Comparison of ENCODE assay signal across 8 cellular contexts in the genomic region with DNA sequence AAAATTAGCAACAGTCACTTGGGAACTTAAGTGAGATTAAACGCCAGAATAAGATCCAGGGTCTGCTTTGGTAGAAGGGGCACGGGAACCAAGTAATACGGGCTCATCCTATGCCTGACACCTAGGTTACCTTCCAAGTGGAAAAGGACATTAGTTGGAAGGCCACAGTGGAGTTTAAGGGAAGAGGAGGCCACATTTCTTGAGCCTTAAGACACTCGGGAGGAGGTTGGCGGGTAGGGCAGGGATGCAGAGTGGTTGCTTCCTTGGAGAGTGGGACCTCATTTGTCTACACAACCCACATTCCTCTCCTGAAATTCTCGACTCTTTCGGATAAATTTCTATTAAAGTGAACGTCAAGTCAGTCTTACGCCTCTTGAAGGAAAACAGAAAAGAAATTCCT. TPM values are rescaled to one million over a fixed set of nuclear protein-coding genes. Genes with fewer than 3 reads are reported as not detected.
DNase-seq lines count a peak whose midpoint lies in the region; ATAC-seq, FAIRE-seq and TF ChIP-seq lines count a peak whose summit lies in the region.

No MANE protein-coding gene starts in this region.

- H3K4me3 Mint-ChIP-seq in Caco-2 (ENCODE audit: unreplicated experiment): peak overlapping the region; percentile 76
- peak overlapping the region; percentile 74 for H3K4me3 Mint-ChIP-seq in activated CD4-positive, alpha-beta memory T cell treated with anti-CD3 and anti-CD28 coated beads, Interleukin-2, amount 10 ng/mL, durations not matched to agents 7 days and 5 days

- DNase-seq in Caco-2 (no peak), hippocampal formation (lab: John Stamatoyannopoulos, UW) (no peak), GM12892 (ENCODE audit: insufficient read length) (no peak), NCI-H187 (lab: John Stamatoyannopoulos, UW) (no peak)
- no peak for DNase-seq in activated CD4-positive, alpha-beta memory T cell treated with anti-CD3 and anti-CD28 coated beads, Interleukin-2, amount 10 ng/mL, durations not matched to agents 7 days and 5 days

- TF ChIP-seq EP300 in gastroesophageal sphincter (IDR thresholded peaks at IDR 0.05): no peak

- no peaks in the 10 kb centered on the region for H3K27me3 Mint-ChIP-seq in Caco-2 (ENCODE audit: insufficient read depth, unreplicated experiment)
- peaks cover 24% of the 10 kb centered on the region for H3K27me3 Mint-ChIP-seq in activated CD4-positive, alpha-beta memory T cell treated with anti-CD3 and anti-CD28 coated beads, Interleukin-2, amount 10 ng/mL, durations not matched to agents 7 days and 5 days

- TF ChIP-seq POLR2A in gastroesophageal sphincter (IDR thresholded peaks at IDR 0.05) (no peak), GM12892 (IDR thresholded peaks at IDR 0.05; ENCODE audit: low read depth, low read length) (no peak)

- H3K27ac Mint-ChIP-seq in Caco-2 (ENCODE audit: unreplicated experiment): peak overlapping the region; percentile 90
- no peak overlapping the region for H3K27ac Mint-ChIP-seq in activated CD4-positive, alpha-beta memory T cell treated with anti-CD3 and anti-CD28 coated beads, Interleukin-2, amount 10 ng/mL, durations not matched to agents 7 days and 5 days

- no peaks in the 10 kb centered on the region for H3K4me1 ChIP-seq in Caco-2
- peaks cover 0 to 12% (median 0%) of the 10 kb centered on the region in 3 donors for H3K4me1 ChIP-seq in gastroesophageal sphincter
- H3K4me1 ChIP-seq in rectal smooth muscle tissue (ENCODE audit: control insufficient read depth, insufficient read depth, low read length): peaks cover 3% of the 10 kb centered on the region

- H3K27ac ChIP-seq in gastroesophageal sphincter (peak overlapping the region in 3 of 4 donors; percentile 34 to 42 (median 40)), rectal smooth muscle tissue (ENCODE audit: low read depth, low read length) (no peak overlapping the region)

- peaks cover 14% of the 10 kb centered on the region for H3K9me3 Mint-ChIP-seq in Caco-2 (ENCODE audit: unreplicated experiment)
- H3K9me3 Mint-ChIP-seq in activated CD4-positive, alpha-beta memory T cell treated with anti-CD3 and anti-CD28 coated beads, Interleukin-2, amount 10 ng/mL, durations not matched to agents 7 days and 5 days: peaks cover 9% of the 10 kb centered on the region

- ATAC-seq in gastroesophageal sphincter (no peak), GM21528 (IDR thresholded peaks at IDR 0.05; ENCODE audit: low FRiP score, unreplicated experiment) (no peak)

- peaks cover 3% of the 10 kb centered on the region; the same call in 1 of the 2 replicates for H3K9me3 ChIP-seq in Caco-2
- peaks cover 0 to 8% (median 0%) of the 10 kb centered on the region in 3 donors for H3K9me3 ChIP-seq in gastroesophageal sphincter

- CTCF ChIA-PET in Caco-2 (lab: Charles Lee): no interaction called here
- CTCF ChIA-PET in activated CD4-positive, alpha-beta memory T cell treated with anti-CD3 and anti-CD28 coated beads, Interleukin-2, amount 10 ng/mL, durations not matched to agents 7 days and 5 days (lab: Charles Lee): interaction anchor here (0.9 to 1.9 kb wide), 5 partner anchors 11 to 410 kb away, joined by 3 to 7 read pairs (median 3); no protein-coding TSS in a partner anchor

- TF ChIP-seq CTCF in Caco-2 (IDR thresholded peaks at IDR 0.05; ENCODE audit: insufficient read depth in 1 of 2, low read depth in 1 of 2, low read length in 1 of 2, severe bottlenecking in 1 of 2, unreplicated experiment in 1 of 2) (no peak), gastroesophageal sphincter (IDR thresholded peaks at IDR 0.05) (no peak)

- peaks cover 7% of the 10 kb centered on the region for H3K4me1 Mint-ChIP-seq in Caco-2 (ENCODE audit: low read depth, unreplicated experiment)
- peaks cover 29% of the 10 kb centered on the region for H3K4me1 Mint-ChIP-seq in activated CD4-positive, alpha-beta memory T cell treated with anti-CD3 and anti-CD28 coated beads, Interleukin-2, amount 10 ng/mL, durations not matched to agents 7 days and 5 days

- WGBS in gastroesophageal sphincter (ENCODE audit: low coverage in 1 of 2), 2 donors: 42 to 43% methylated on average over 5 to 7 of the region's 9 CpGs

- FAIRE-seq in GM12892 (lab: Jason Lieb, UNC): no peak

- H3K36me3 ChIP-seq in Caco-2 (ENCODE audit: control insufficient read depth, insufficient read depth, low read length) (no peaks in the 10 kb centered on the region), gastroesophageal sphincter (no peaks in the 10 kb centered on the region), rectal smooth muscle tissue (ENCODE audit: control insufficient read depth, insufficient read depth, low read length) (no peaks in the 10 kb centered on the region)

- H3K36me3 Mint-ChIP-seq in Caco-2 (ENCODE audit: insufficient read depth, unreplicated experiment): peaks cover 6% of the 10 kb centered on the region
- H3K36me3 Mint-ChIP-seq in activated CD4-positive, alpha-beta memory T cell treated with anti-CD3 and anti-CD28 coated beads, Interleukin-2, amount 10 ng/mL, durations not matched to agents 7 days and 5 days (ENCODE audit: low read depth): no peaks in the 10 kb centered on the region

- intact Hi-C loops in Caco-2 (cut with micrococcal nuclease; ENCODE audit: unreplicated experiment): loop anchor here (1.0 to 5.0 kb wide), 2 partner anchors 12 to 97 kb away; no protein-coding TSS in a partner anchor

- H3K27me3 ChIP-seq in Caco-2 (replicated peaks; ENCODE audit: control insufficient read depth, insufficient read depth, low read length) (no peaks in the 10 kb centered on the region), gastroesophageal sphincter (no peaks in the 10 kb centered on the region), rectal smooth muscle tissue (ENCODE audit: control insufficient read depth, insufficient read depth, low read length) (no peaks in the 10 kb centered on the region)

- no TSS peak for BruUV-seq in Caco-2 (replicated peaks; lab: Mats Ljungman, UMichigan)

- POLR2A ChIA-PET in Caco-2 (lab: Charles Lee): no interaction called here
- POLR2A ChIA-PET in activated CD4-positive, alpha-beta memory T cell treated with anti-CD3 and anti-CD28 coated beads, Interleukin-2, amount 10 ng/mL, durations not matched to agents 7 days and 5 days (lab: Charles Lee): interaction anchor here (0.9 to 1.4 kb wide), 2 partner anchors 29 to 811 kb away, joined by 3 read pairs; no protein-coding TSS in a partner anchor

- H3K4me3 ChIP-seq in Caco-2 (ENCODE audit: low read depth, low read length): peak overlapping the region; percentile 28
- H3K4me3 ChIP-seq in gastroesophageal sphincter: peak overlapping the region; percentile 50 to 57
- H3K4me3 ChIP-seq in rectal smooth muscle tissue (ENCODE audit: low read length): peak overlapping the region; percentile 65

- H3K9ac ChIP-seq in rectal smooth muscle tissue (ENCODE audit: low read length): no peak overlapping the region

RNA-seq across cellular contexts. Expression of gene DNAH6, which starts 0.5 kb away (rescaled TPM):
- total RNA-seq in Caco-2 (2022) (0.32 and 0.70 TPM in 2 replicates), gastroesophageal sphincter (under 1 TPM; 0.04 to 0.67 (median 0.27) TPM)
- total RNA-seq in activated CD4-positive, alpha-beta memory T cell treated with anti-CD3 and anti-CD28 coated beads, Interleukin-2, amount 10 ng/mL, durations not matched to agents 7 days and 5 days: under 1 TPM; 0.45 to 0.50 TPM
- polyA plus RNA-seq in GM12892 (2012; ENCODE audit: missing spikeins): 0.38 TPM

RNA-seq across cellular contexts. Expression of gene SUCLG1, which starts 56.7 kb away (rescaled TPM):
- total RNA-seq in Caco-2 (2022) (155 and 161 TPM in 2 replicates), gastroesophageal sphincter (10 to 100 TPM; 62.7 to 85.8 (median 74.5) TPM)
- total RNA-seq in activated CD4-positive, alpha-beta memory T cell treated with anti-CD3 and anti-CD28 coated beads, Interleukin-2, amount 10 ng/mL, durations not matched to agents 7 days and 5 days: 10 to 100 TPM; 66.1 to 69.0 TPM
- polyA plus RNA-seq in GM12892 (2012; ENCODE audit: missing spikeins): 85.0 TPM
